20 cellular contexts compared by ENCODE assay signal in the genomic region with DNA sequence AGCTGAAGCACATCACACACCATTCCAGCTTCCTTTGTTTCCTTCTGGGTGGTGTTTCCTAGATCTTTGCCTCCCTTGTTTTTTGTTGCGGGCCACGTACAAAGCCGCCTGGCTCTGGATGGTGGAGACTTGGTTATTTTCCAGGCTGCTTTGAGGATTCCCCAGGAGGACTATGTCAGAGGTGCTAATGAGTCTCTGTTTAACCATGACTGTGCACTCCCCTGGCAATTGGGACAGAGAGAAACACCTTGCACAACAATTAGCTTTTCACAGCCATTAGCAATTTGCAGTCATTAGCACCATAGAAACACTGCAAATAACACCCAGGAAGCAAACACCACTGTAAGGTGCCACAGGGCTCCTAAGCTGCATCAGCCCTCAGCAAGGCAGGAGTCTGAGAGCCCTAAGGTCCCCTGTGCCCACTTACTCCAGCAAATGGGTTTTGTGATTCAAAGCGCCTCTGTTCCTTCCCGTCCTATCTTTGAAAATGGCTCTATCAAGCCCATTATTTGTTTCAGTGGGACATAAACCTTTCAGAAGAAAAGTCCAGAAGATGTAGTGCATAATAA.
A peak's percentile ranks its signal among the peaks of the same experiment; 100 is the strongest.
DNase-seq lines count a peak whose midpoint lies in the region; ATAC-seq, FAIRE-seq and TF ChIP-seq lines count a peak whose summit lies in the region.
"Had no signal": no experiment of that assay in that cellular context is flagged by ENCODE, and none has a peak within 500 bp of the region (broad histone marks: within the 10 kb centered on the region; RNA-seq: fewer than 3 reads in every experiment).

No MANE protein-coding gene starts in this region.

- no peak for TF ChIP-seq POLR2A in GM12891 (IDR thresholded peaks at IDR 0.05; ENCODE audit: low read depth, low read length)

- FAIRE-seq in islet of Langerhans (lab: Jason Lieb, UNC) = peak; percentile 85
- no peak for FAIRE-seq in GM12891 (lab: Jason Lieb, UNC)

- ATAC-seq in HG02588 (IDR thresholded peaks at IDR 0.05; ENCODE audit: unreplicated experiment) (no peak), HG02870 (IDR thresholded peaks at IDR 0.05; ENCODE audit: unreplicated experiment) (no peak), GM18907 (IDR thresholded peaks at IDR 0.05; ENCODE audit: unreplicated experiment) (no peak)
- ATAC-seq: activated CD4-positive, alpha-beta T cell treated with anti-CD3 and anti-CD28 coated beads for 36 hours; activated naive CD4-positive, alpha-beta T cell treated with anti-CD3 and anti-CD28 coated beads, Interleukin-2, amount 50 U/mL, for 72 hours; gastrocnemius medialis; left lobe of liver; mucosa of descending colon; stimulated activated naive CD8-positive, alpha-beta T cell treated with anti-CD3 and anti-CD28 coated beads, Interleukin-15, amount 100 ng/mL, for 72 hours had no signal

- DNase-seq in DMS153 (lab: John Stamatoyannopoulos, UW) (peak; percentile 60), DMS153 treated with DMSO at 0.1 percent for 48 hours (lab: John Stamatoyannopoulos, UW; ENCODE audit: unreplicated experiment) (no peak), NCI-H748 treated with DMSO at 0.1 percent for 48 hours (lab: John Stamatoyannopoulos, UW) (peak; percentile 17), GM12891 (ENCODE audit: insufficient read length, low spot score) (no peak)
- DNase-seq: activated CD4-positive, alpha-beta T cell treated with anti-CD3 and anti-CD28 coated beads for 36 hours; effector CD4-positive, alpha-beta T cell; gastrocnemius medialis; mucosa of descending colon; NCI-H1694; NCI-H524 treated with DMSO at 0.1 percent for 48 hours; OCI-M1; SHP77; stimulated activated CD4-positive, alpha-beta T cell treated with anti-CD3 and anti-CD28 coated beads, Interleukin-4, amount 100 ng/mL, for 24 hours; stimulated activated naive CD8-positive, alpha-beta T cell treated with anti-CD3 and anti-CD28 coated beads, Interleukin-15, amount 100 ng/mL, for 72 hours had no signal

TF ChIP-seq in GM12891, 5 proteins besides CTCF, POLR2A, EP300 and RAD21:
- TF ChIP-seq POLR2AphosphoS5 (IDR thresholded peaks at IDR 0.05; ENCODE audit: low read depth, low read length) = no peak
TF ChIP-seq in GM12891: peak in this region for 0.

Comparison
In these comparisons a context has a peak if more than half of its experiments do, and no peak if none do; other contexts are left out.
1. DNase-seq: peak in DMS153 (single experiment) and NCI-H748 treated with DMSO at 0.1 percent for 48 hours (single experiment); none in DMS153 treated with DMSO at 0.1 percent for 48 hours (single experiment) and GM12891 (single experiment).